ENCODE assay signal across 19 cellular contexts in genomic region chr7:50376056-50376455, GRCh38.
DNase-seq lines count a peak whose midpoint lies in the region; ATAC-seq and TF ChIP-seq lines count a peak whose summit lies in the region.
"Had no signal": no experiment of that assay in that cellular context is flagged by ENCODE, and none has a peak within 500 bp of the region (broad histone marks: within the 10 kb centered on the region; RNA-seq: fewer than 3 reads in every experiment).

No MANE protein-coding gene starts in this region.

- CTCF ChIA-PET in activated B cell treated with CpG ODN at 0.5 μM for 24 hours (lab: Charles Lee): interaction anchor here (0.5 to 3.1 kb wide), 2 partner anchors 60 to 171 kb away, joined by 3 to 9 read pairs; no protein-coding TSS in a partner anchor

- intact Hi-C loops in activated B cell treated with CpG ODN at 0.5 μM for 24 hours (cut with micrococcal nuclease): no loop called here

- in situ Hi-C loops in G401 (cut with HindIII; ENCODE audit: low sequenced_read_pairs): no loop called here

- H3K9me3 Mint-ChIP-seq in activated naive CD4-positive, alpha-beta T cell treated with anti-CD3 and anti-CD28 coated beads, Interleukin-2, amount 50 U/mL, for 24 hours: no peaks in the 10 kb centered on the region
- H3K9me3 Mint-ChIP-seq in activated B cell treated with CpG ODN at 0.5 μM for 24 hours: no peaks in the 10 kb centered on the region
- no peaks in the 10 kb centered on the region for H3K9me3 Mint-ChIP-seq in central memory CD8-positive, alpha-beta T cell
- H3K9me3 Mint-ChIP-seq: HFFc6 had no signal

- DNase-seq in activated naive CD4-positive, alpha-beta T cell treated with Interleukin-2 at 50 U/mL for 16 hours: no peak
- DNase-seq in activated B cell treated with CpG ODN at 0.5 μM for 24 hours: no peak
- DNase-seq in central memory CD8-positive, alpha-beta T cell (ENCODE audit: low spot score in 2 of 2): no peak
- no peak for DNase-seq in epidermal melanocyte (ENCODE audit: insufficient read length, low spot score)
- no peak for DNase-seq in G401 (ENCODE audit: low spot score)
- no peak for DNase-seq in AG08396 (ENCODE audit: low spot score)
- DNase-seq: activated CD4-positive, alpha-beta T cell treated with anti-CD3 and anti-CD28 coated beads for 48 hours; amygdala; HFFc6; KBM-7; left cardiac atrium; MM.1S; NCI-H2171 treated with DMSO at 0.1 percent for 48 hours; OCI-M1; Right ventricle myocardium superior; small intestine; stimulated activated naive CD8-positive, alpha-beta T cell treated with anti-CD3 and anti-CD28 coated beads, Interleukin-15, Interleukin-2, amounts not matched to agents 100 U/mL and 50 U/mL, for 24 hours; tibial artery had no signal

- H3K4me1 Mint-ChIP-seq in activated naive CD4-positive, alpha-beta T cell treated with anti-CD3 and anti-CD28 coated beads, Interleukin-2, amount 50 U/mL, for 24 hours: peaks cover 99% of the 10 kb centered on the region
- H3K4me1 Mint-ChIP-seq in activated B cell treated with CpG ODN at 0.5 μM for 24 hours: peaks cover 84% of the 10 kb centered on the region
- peaks cover 80% of the 10 kb centered on the region for H3K4me1 Mint-ChIP-seq in central memory CD8-positive, alpha-beta T cell

- H3K27me3 Mint-ChIP-seq in activated naive CD4-positive, alpha-beta T cell treated with anti-CD3 and anti-CD28 coated beads, Interleukin-2, amount 50 U/mL, for 24 hours: no peaks in the 10 kb centered on the region
- H3K27me3 Mint-ChIP-seq in activated B cell treated with CpG ODN at 0.5 μM for 24 hours: no peaks in the 10 kb centered on the region
- H3K27me3 Mint-ChIP-seq in central memory CD8-positive, alpha-beta T cell: no peaks in the 10 kb centered on the region

- H3K36me3 Mint-ChIP-seq in activated naive CD4-positive, alpha-beta T cell treated with anti-CD3 and anti-CD28 coated beads, Interleukin-2, amount 50 U/mL, for 24 hours: peaks cover 36% of the 10 kb centered on the region
- peaks cover 97% of the 10 kb centered on the region for H3K36me3 Mint-ChIP-seq in activated B cell treated with CpG ODN at 0.5 μM for 24 hours (ENCODE audit: low read depth)
- peaks cover 88% of the 10 kb centered on the region for H3K36me3 Mint-ChIP-seq in central memory CD8-positive, alpha-beta T cell (ENCODE audit: insufficient read depth)

- TF ChIP-seq CTCF in activated B cell treated with CpG ODN at 0.5 μM for 24 hours (IDR thresholded peaks at IDR 0.05): no peak

- H3K27ac Mint-ChIP-seq in activated naive CD4-positive, alpha-beta T cell treated with anti-CD3 and anti-CD28 coated beads, Interleukin-2, amount 50 U/mL, for 24 hours: peak overlapping the region; percentile 86
- peak overlapping the region; percentile 79 for H3K27ac Mint-ChIP-seq in activated B cell treated with CpG ODN at 0.5 μM for 24 hours
- peak overlapping the region; percentile 61 for H3K27ac Mint-ChIP-seq in central memory CD8-positive, alpha-beta T cell (ENCODE audit: low read depth)
- H3K27ac Mint-ChIP-seq: HFFc6 had no signal

- ATAC-seq in activated B cell treated with CpG ODN at 0.5 μM for 24 hours (ENCODE audit: low read depth): no peak
- ATAC-seq in central memory CD8-positive, alpha-beta T cell (replicated peaks; ENCODE audit: extremely low read depth, poor library complexity, severe bottlenecking): no peak
- ATAC-seq: left cardiac atrium had no signal

- POLR2A ChIA-PET in activated B cell treated with CpG ODN at 0.5 μM for 24 hours (lab: Charles Lee): interaction anchor here (0.7 to 0.9 kb wide), 4 partner anchors 11 to 166 kb away, joined by 3 to 4 read pairs (median 3); no protein-coding TSS in a partner anchor

- peak overlapping the region; percentile 69 for H3K4me3 Mint-ChIP-seq in activated naive CD4-positive, alpha-beta T cell treated with anti-CD3 and anti-CD28 coated beads, Interleukin-2, amount 50 U/mL, for 24 hours
- no peak overlapping the region for H3K4me3 Mint-ChIP-seq in activated B cell treated with CpG ODN at 0.5 μM for 24 hours
- no peak overlapping the region for H3K4me3 Mint-ChIP-seq in central memory CD8-positive, alpha-beta T cell
- H3K4me3 Mint-ChIP-seq: HFFc6 had no signal
